In genomic region chr14:23370221-23370620, GRCh38 we compare ENCODE assay signal across 32 cellular contexts. TPM values are rescaled to one million over a fixed set of nuclear protein-coding genes. Genes with fewer than 3 reads are reported as not detected.
"Had no signal": no experiment of that assay in that cellular context is flagged by ENCODE, and none has a peak within 500 bp of the region (broad histone marks: within the 10 kb centered on the region; RNA-seq: fewer than 3 reads in every experiment).

No MANE protein-coding gene starts in this region.

- H3K36me3 ChIP-seq: colonic mucosa, esophagus squamous epithelium, gastrocnemius medialis, heart right ventricle, left lung, lower lobe of right lung had no signal

- ATAC-seq: effector memory CD8-positive, alpha-beta T cell; gastrocnemius medialis; heart right ventricle; left cardiac atrium; left lung; left ventricle myocardium superior; lower lobe of right lung; mucosa of descending colon had no signal

- H3K9me3 ChIP-seq: colonic mucosa, esophagus squamous epithelium, gastrocnemius medialis, heart right ventricle, left lung, lower lobe of right lung, mucosa of descending colon had no signal

- DNase-seq: colonic mucosa; cortex of kidney; effector CD8-positive, alpha-beta T cell; effector memory CD8-positive, alpha-beta T cell; endodermal cell; erythroblast; esophagus squamous epithelium; foreskin fibroblast; foreskin melanocyte; gastrocnemius medialis; glutamatergic neuron; head of caudate nucleus; heart right ventricle; hippocampal formation; left cardiac atrium; left lung; left ventricle myocardium superior; lower lobe of right lung; mesenchymal stem cell; mucosa of descending colon had no signal

- H3K4me3 Mint-ChIP-seq: dendritic cell treated with granulocyte-macrophage colony-stimulating factor and Interleukin-4, amounts not matched to agents 40 ng/mL and 50 ng/mL, for 4 days; effector memory CD8-positive, alpha-beta T cell; endodermal cell; mesothelial cell of epicardium had no signal

- H3K27ac ChIP-seq: colonic mucosa, epithelial cell of prostate, gastrocnemius medialis, heart right ventricle, left lung, lower lobe of right lung had no signal

- H3K4me3 ChIP-seq: colonic mucosa, esophagus squamous epithelium, gastrocnemius medialis, heart right ventricle, left lung, lower lobe of right lung, mucosa of descending colon had no signal

- H3K4me1 ChIP-seq: colonic mucosa, left lung, lower lobe of right lung had no signal

- H3K9me3 Mint-ChIP-seq: dendritic cell treated with granulocyte-macrophage colony-stimulating factor and Interleukin-4, amounts not matched to agents 40 ng/mL and 50 ng/mL, for 4 days; effector memory CD8-positive, alpha-beta T cell; endodermal cell; mesothelial cell of epicardium had no signal

- H3K27ac Mint-ChIP-seq: dendritic cell treated with granulocyte-macrophage colony-stimulating factor and Interleukin-4, amounts not matched to agents 40 ng/mL and 50 ng/mL, for 4 days; effector memory CD8-positive, alpha-beta T cell; endodermal cell; mesothelial cell of epicardium had no signal

RNA-seq across cellular contexts. Expression of gene IL25, which starts 2.4 kb away (rescaled TPM):
- total RNA-seq: colonic mucosa, dermis microvascular lymphatic vessel endothelial cell, endodermal cell, esophagus mucosa, esophagus squamous epithelium, gastrocnemius medialis, glomerular endothelial cell, kidney epithelial cell, left cardiac atrium, left lung, left ventricle myocardium superior, lower leg skin, lower lobe of right lung, lung microvascular endothelial cell, mesenteric fat pad, mesothelial cell of epicardium, mucosa of descending colon, myocyte had no signal
- polyA plus RNA-seq: heart right ventricle, keratinocyte had no signal

RNA-seq across cellular contexts. Expression of gene EFS, which starts 5.2 kb away (rescaled TPM):
- total RNA-seq: dermis microvascular lymphatic vessel endothelial cell, lung microvascular endothelial cell, myocyte had no signal

RNA-seq across cellular contexts. Expression of gene CMTM5, which starts 6.6 kb away (rescaled TPM):
- total RNA-seq: dermis microvascular lymphatic vessel endothelial cell, esophagus mucosa, esophagus squamous epithelium, glomerular endothelial cell, kidney epithelial cell, left ventricle myocardium superior, lung microvascular endothelial cell, mesenteric fat pad, mesothelial cell of epicardium, myocyte had no signal
- polyA plus RNA-seq: keratinocyte had no signal

RNA-seq across cellular contexts. Expression of gene MYH6, which starts 37.9 kb away (rescaled TPM):
- total RNA-seq: dermis microvascular lymphatic vessel endothelial cell, endodermal cell, esophagus mucosa, esophagus squamous epithelium, glomerular endothelial cell, kidney epithelial cell, lung microvascular endothelial cell, mesenteric fat pad, mesothelial cell of epicardium had no signal
- polyA plus RNA-seq: keratinocyte had no signal
